10 cellular contexts compared by ENCODE assay signal in genomic region chr13:33554919-33555791, GRCh38.
DNase-seq lines count a peak whose midpoint lies in the region; ATAC-seq and TF ChIP-seq lines count a peak whose summit lies in the region.
"Had no signal": no experiment of that assay in that cellular context is flagged by ENCODE, and none has a peak within 500 bp of the region (broad histone marks: within the 10 kb centered on the region; RNA-seq: fewer than 3 reads in every experiment).

No MANE protein-coding gene starts in this region.

- no peak overlapping the region for H3K4ac ChIP-seq in mesenchymal stem cell (ENCODE audit: low read depth in 1 of 2, low read length in 2 of 2)

- 60% methylated on average over 3 of the region's 3 CpGs for WGBS in mesenchymal stem cell
- WGBS in body of pancreas, 2 donors = 60 to 78% methylated on average over 3 of the region's 3 CpGs

- no peaks in the 10 kb centered on the region for H3K79me1 ChIP-seq in mesenchymal stem cell (replicated peaks; ENCODE audit: low read length, poor library complexity, severe bottlenecking)

- no peak overlapping the region for H2AK5ac ChIP-seq in mesenchymal stem cell (ENCODE audit: low read length, severe bottlenecking)

- DNase-seq in mesenchymal stem cell = peak; percentile 38
- DNase-seq in chondrocyte (ENCODE audit: low spot score) = no peak
- DNase-seq in effector CD8-positive, alpha-beta T cell (lab: John Stamatoyannopoulos, UW) = no peak
- DNase-seq in NCI-H446 treated with DMSO at 0.1 percent for 48 hours (lab: John Stamatoyannopoulos, UW) = no peak
- DNase-seq in body of pancreas = no peak
- DNase-seq: MM.1S had no signal

- TF ChIP-seq CTCF in chondrocyte (IDR thresholded peaks at IDR 0.05) (no peak), body of pancreas (IDR thresholded peaks at IDR 0.05) (no peak)

- peaks cover 1% of the 10 kb centered on the region for H3K4me1 ChIP-seq in mesenchymal stem cell (ENCODE audit: control insufficient read depth, insufficient read depth, low read depth, low read length)
- H3K4me1 ChIP-seq in body of pancreas = no peaks in the 10 kb centered on the region

- H3K27me3 Mint-ChIP-seq in chondrocyte (ENCODE audit: low read depth) = no peaks in the 10 kb centered on the region

- H3K27me3 ChIP-seq in mesenchymal stem cell (ENCODE audit: control insufficient read depth in 1 of 2, insufficient read depth in 1 of 2, low read length in 2 of 2) (no peaks in the 10 kb centered on the region), body of pancreas (no peaks in the 10 kb centered on the region)

- no peak overlapping the region for H4K91ac ChIP-seq in mesenchymal stem cell (ENCODE audit: low read length)

- H3K4me3 ChIP-seq in mesenchymal stem cell (ENCODE audit: insufficient read depth in 1 of 2, low read depth in 1 of 2, low read length in 2 of 2) = no peak overlapping the region
- H3K4me3 ChIP-seq in body of pancreas = no peak overlapping the region

- no peak overlapping the region for H2BK5ac ChIP-seq in mesenchymal stem cell (ENCODE audit: low read depth, low read length, poor library complexity, severe bottlenecking)

- H3K9me3 Mint-ChIP-seq in chondrocyte (ENCODE audit: low read depth) = peaks cover 3% of the 10 kb centered on the region

- no peak overlapping the region for H3K18ac ChIP-seq in mesenchymal stem cell (ENCODE audit: low read depth in 1 of 2, low read length in 2 of 2)

- H2BK12ac ChIP-seq in mesenchymal stem cell (ENCODE audit: low read length in 2 of 2) = no peak overlapping the region

- H2BK120ac ChIP-seq in mesenchymal stem cell (ENCODE audit: low read depth, low read length) = no peak overlapping the region

- TF ChIP-seq POLR2A in body of pancreas (IDR thresholded peaks at IDR 0.05) = no peak

- H3K27ac ChIP-seq in mesenchymal stem cell (ENCODE audit: low read length, poor library complexity, severe bottlenecking) (no peak overlapping the region), body of pancreas (no peak overlapping the region)

- H3K9ac ChIP-seq in mesenchymal stem cell (ENCODE audit: low read length) = no peak overlapping the region

- H3K4me3 Mint-ChIP-seq in chondrocyte (ENCODE audit: unreplicated experiment) = no peak overlapping the region
- H3K4me3 Mint-ChIP-seq: activated naive CD8-positive, alpha-beta T cell had no signal

- no peak overlapping the region for H2BK15ac ChIP-seq in mesenchymal stem cell (ENCODE audit: low read depth, poor library complexity, severe bottlenecking)

- intact Hi-C loops in body of pancreas (cut with DNase I) = loop anchor here (10.0 kb wide), 1 partner anchor 160 kb away; no protein-coding TSS in a partner anchor

- peak; percentile 89 for ATAC-seq in GM18861 (IDR thresholded peaks at IDR 0.05; ENCODE audit: unreplicated experiment)
- ATAC-seq in GM21717 (IDR thresholded peaks at IDR 0.05; ENCODE audit: unreplicated experiment) = peak; percentile 86
- peak; percentile 79 for ATAC-seq in HG03442 (IDR thresholded peaks at IDR 0.05; ENCODE audit: unreplicated experiment)
- no peak for ATAC-seq in body of pancreas

- H3K36me3 ChIP-seq in mesenchymal stem cell (ENCODE audit: control insufficient read depth in 1 of 2, insufficient read depth in 2 of 2, low read depth in 1 of 2, low read length in 2 of 2) (no peaks in the 10 kb centered on the region), body of pancreas (replicated peaks in 1 of 2; ENCODE audit: insufficient read depth in 1 of 2, low read depth in 2 of 2) (no peaks in the 10 kb centered on the region)

- H3K9me3 ChIP-seq in mesenchymal stem cell (ENCODE audit: control insufficient read depth, low read length) (no peaks in the 10 kb centered on the region), body of pancreas (no peaks in the 10 kb centered on the region)

- H3K4me2 ChIP-seq in mesenchymal stem cell (ENCODE audit: low read length, poor library complexity, severe bottlenecking) = no peak overlapping the region

- no peak overlapping the region for H2AFZ ChIP-seq in mesenchymal stem cell (ENCODE audit: low read depth, low read length)

- H3K23ac ChIP-seq in mesenchymal stem cell (ENCODE audit: low read length in 2 of 2) = no peak overlapping the region

- H3K27ac Mint-ChIP-seq in chondrocyte (ENCODE audit: unreplicated experiment) = no peak overlapping the region
- H3K27ac Mint-ChIP-seq: activated naive CD8-positive, alpha-beta T cell had no signal

- H4K8ac ChIP-seq in mesenchymal stem cell (ENCODE audit: low read length) = no peak overlapping the region

- peaks cover 23% of the 10 kb centered on the region for H3K4me1 Mint-ChIP-seq in chondrocyte (ENCODE audit: low read depth)

- H3K36me3 Mint-ChIP-seq in chondrocyte (ENCODE audit: low read depth) = no peaks in the 10 kb centered on the region

- H3K14ac ChIP-seq in mesenchymal stem cell (ENCODE audit: low read length in 2 of 2) = no peak overlapping the region
